Comparison of ENCODE assay signal across 8 cellular contexts in the genomic region with DNA sequence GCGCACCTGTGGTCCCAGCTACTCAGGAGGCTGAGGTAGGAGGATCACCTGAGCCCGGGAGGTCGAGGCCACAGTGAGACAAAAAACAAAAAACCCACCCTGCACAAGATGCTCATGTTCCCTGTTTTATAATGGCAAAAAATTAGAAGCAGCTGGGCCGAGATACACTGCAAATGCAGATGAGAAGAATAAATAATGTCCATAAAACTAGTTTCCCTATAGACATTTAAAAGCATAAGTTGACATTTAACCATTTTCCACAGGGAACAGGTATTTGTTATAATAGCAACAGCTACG. TPM values are rescaled to one million over a fixed set of nuclear protein-coding genes. Genes with fewer than 3 reads are reported as not detected.
A peak's percentile ranks its signal among the peaks of the same experiment; 100 is the strongest.
DNase-seq lines count a peak whose midpoint lies in the region; ATAC-seq, FAIRE-seq and TF ChIP-seq lines count a peak whose summit lies in the region.

No MANE protein-coding gene starts in this region.

- H3K4me2 ChIP-seq in fibroblast of lung (ENCODE audit: extremely low read depth, insufficient read depth, low read length): peak overlapping the region; percentile 88

- TF ChIP-seq CTCF in GM12875 (IDR thresholded peaks at IDR 0.05; ENCODE audit: borderline replicate concordance, insufficient read depth, low read depth, low read length) (no peak), fibroblast of lung (conservative IDR thresholded peaks at IDR 0.05 in 1 of 2, IDR thresholded peaks at IDR 0.05 in 1 of 2; ENCODE audit: low read depth in 1 of 2, low read length in 2 of 2) (no peak), gastrocnemius medialis (IDR thresholded peaks at IDR 0.05 in 4 of 5, conservative IDR thresholded peaks at IDR 0.05 in 1 of 5) (no peak)

- TF ChIP-seq POLR2A in gastrocnemius medialis (IDR thresholded peaks at IDR 0.05): no peak

- no peaks in the 10 kb centered on the region for H4K20me1 ChIP-seq in fibroblast of lung (ENCODE audit: control insufficient read depth, extremely low read depth, insufficient read depth, low read length)

- no peaks in the 10 kb centered on the region for H3K27me3 ChIP-seq in SJCRH30
- no peaks in the 10 kb centered on the region for H3K27me3 ChIP-seq in fibroblast of lung (ENCODE audit: control insufficient read depth, insufficient read depth, low read length)
- H3K27me3 ChIP-seq in gastrocnemius medialis: no peaks in the 10 kb centered on the region

- ATAC-seq in gastrocnemius medialis: no peak
- ATAC-seq in GM18870 (IDR thresholded peaks at IDR 0.05; ENCODE audit: unreplicated experiment): no peak

- peak overlapping the region; percentile 73 for H3K9ac ChIP-seq in fibroblast of lung (ENCODE audit: insufficient read depth, low read length)

- H3K9me3 ChIP-seq in SJCRH30 (replicated peaks) (no peaks in the 10 kb centered on the region), fibroblast of lung (ENCODE audit: control insufficient read depth, insufficient read depth, low read depth, low read length) (no peaks in the 10 kb centered on the region), gastrocnemius medialis (no peaks in the 10 kb centered on the region)

- peak overlapping the region; percentile 94 for H3K4me3 ChIP-seq in GM12875 (ENCODE audit: low read depth, low read length)
- peak overlapping the region; percentile 93 for H3K4me3 ChIP-seq in SJCRH30
- H3K4me3 ChIP-seq in fibroblast of lung (replicated peaks in 1 of 4; ENCODE audit: control extremely low read depth in 1 of 4, insufficient read depth in 1 of 4, low read depth in 3 of 4, low read length in 4 of 4): peak overlapping the region; percentile 50 to 99 (median 75)
- H3K4me3 ChIP-seq in gastrocnemius medialis: peak overlapping the region; percentile 74 to 100 (median 90)

- H3K36me3 ChIP-seq in SJCRH30 (no peaks in the 10 kb centered on the region), fibroblast of lung (ENCODE audit: control insufficient read depth, insufficient read depth, low read length) (no peaks in the 10 kb centered on the region), gastrocnemius medialis (no peaks in the 10 kb centered on the region)

- intact Hi-C loops in gastrocnemius medialis (cut with DNase I; ENCODE audit: low total_unique reads): loop anchor here (1.0 to 10.0 kb wide), 4 partner anchors 33 to 311 kb away; a partner anchor contains a TSS

- peak overlapping the region; percentile 96 for H2AFZ ChIP-seq in fibroblast of lung (ENCODE audit: low read length)

- DNase-seq in SJCRH30 (no peak), fibroblast of lung (ENCODE audit: low read depth in 2 of 2) (no peak), gastrocnemius medialis (no peak), RCC 7860 (ENCODE audit: low spot score) (no peak), DMS53 (lab: John Stamatoyannopoulos, UW) (no peak), NCI-H82 (lab: John Stamatoyannopoulos, UW) (no peak)

- H3K27ac ChIP-seq in SJCRH30 (peak overlapping the region; percentile 42), fibroblast of lung (ENCODE audit: insufficient read depth, low read length) (peak overlapping the region; percentile 78), gastrocnemius medialis (peak overlapping the region; percentile 77 to 95 (median 90))

- H3K79me2 ChIP-seq in fibroblast of lung (ENCODE audit: control insufficient read depth, insufficient read depth, low read length): peaks cover 29% of the 10 kb centered on the region

- H3K4me1 ChIP-seq in SJCRH30: no peaks in the 10 kb centered on the region
- H3K4me1 ChIP-seq in fibroblast of lung (ENCODE audit: control insufficient read depth, extremely low read depth, insufficient read depth, low read length): peaks cover 2% of the 10 kb centered on the region
- H3K4me1 ChIP-seq in gastrocnemius medialis: peaks cover 22 to 27% of the 10 kb centered on the region in 2 donors

- in situ Hi-C loops in gastrocnemius medialis (cut with MboI; ENCODE audit: low sequenced_read_pairs in 4 of 4): loop anchor here in 2 of 4 donors (5.0 to 10.0 kb wide), 2 partner anchors 51 to 54 kb away; no protein-coding TSS in a partner anchor

- FAIRE-seq in RCC 7860 (lab: Jason Lieb, UNC): no peak

RNA-seq across cellular contexts. Expression of a gene that starts 0.5 kb away (rescaled TPM):
- 47.5 and 48.4 TPM in 2 replicates for total RNA-seq in SJCRH30 (2014; rRNA removed; shearing (Covaris generic))
- total RNA-seq in fibroblast of lung (51.6 and 67.7 TPM in 2 replicates), gastrocnemius medialis (10 to 100 TPM; 38.2 to 48.1 (median 42.8) TPM)
- polyA plus RNA-seq in fibroblast of lung: 13.6 and 16.7 TPM in 2 replicates
- polyA plus RNA-seq in fibroblast of lung (2012): 29.2 and 35.7 TPM in 2 replicates
- 162 and 170 TPM in 2 replicates for polyA minus RNA-seq in fibroblast of lung (ENCODE audit: low replicate concordance)

RNA-seq across cellular contexts. Expression of a gene that starts 37.2 kb away (rescaled TPM):
- 36.1 and 41.4 TPM in 2 replicates for total RNA-seq in SJCRH30 (2014; rRNA removed; shearing (Covaris generic))
- total RNA-seq in fibroblast of lung (20.0 and 35.2 TPM in 2 replicates), gastrocnemius medialis (10 to 100 TPM; 16.9 to 31.1 (median 26.6) TPM)
- 37.2 and 45.8 TPM in 2 replicates for polyA plus RNA-seq in fibroblast of lung
- polyA plus RNA-seq in fibroblast of lung (2012): 28.0 and 37.8 TPM in 2 replicates
- 33.9 and 47.2 TPM in 2 replicates for polyA minus RNA-seq in fibroblast of lung (ENCODE audit: low replicate concordance)
